In the genomic region with DNA sequence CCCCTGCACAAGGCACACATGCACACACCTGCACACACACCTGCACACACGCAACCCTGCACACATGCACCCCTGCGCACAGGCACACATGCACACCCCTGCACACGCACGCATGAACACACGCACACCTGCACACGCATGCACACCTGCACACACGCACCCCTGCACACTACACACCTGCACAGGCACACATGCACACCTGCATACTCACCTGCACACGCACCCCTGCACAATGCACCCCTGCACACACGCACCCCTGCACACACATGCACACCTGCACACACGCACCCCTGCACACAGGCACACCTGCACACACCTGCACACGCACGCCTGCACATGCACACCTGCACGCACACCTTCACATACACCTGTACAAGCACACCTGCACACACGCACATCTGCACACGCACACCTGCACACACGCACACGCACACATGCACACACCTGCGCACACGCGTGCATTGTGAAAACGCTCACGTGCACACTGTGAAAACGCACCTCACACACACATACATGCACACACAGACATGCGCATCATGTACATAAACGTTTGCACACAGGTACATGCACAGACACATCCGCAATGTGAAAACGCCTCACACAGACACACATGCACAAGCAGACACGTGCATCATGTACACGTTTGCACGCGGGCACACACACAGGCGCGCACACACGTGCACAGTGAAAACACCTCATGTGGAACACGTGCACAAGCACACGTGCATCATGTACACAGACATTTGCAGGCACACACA, we compare ENCODE assay signal across 33 cellular contexts. TPM values are rescaled to one million over a fixed set of nuclear protein-coding genes. Genes with fewer than 3 reads are reported as not detected.
"Had no signal": no experiment of that assay in that cellular context is flagged by ENCODE, and none has a peak within 500 bp of the region (broad histone marks: within the 10 kb centered on the region; RNA-seq: fewer than 3 reads in every experiment).

No MANE protein-coding gene starts in this region.

- H3K4me3 Mint-ChIP-seq: activated CD8-positive, alpha-beta memory T cell treated with anti-CD3 and anti-CD28 coated beads, Interleukin-2, amount 10 ng/mL, durations not matched to agents 7 days and 5 days; activated CD8-positive, alpha-beta T cell treated with anti-CD3 and anti-CD28 coated beads, Interleukin-2, amount 10 ng/mL, durations not matched to agents 7 days and 5 days; activated naive CD8-positive, alpha-beta T cell; immature natural killer cell; naive thymus-derived CD4-positive, alpha-beta T cell; T-helper 1 cell treated with Interleukin-12 subunit alpha and Interleukin-12 subunit beta and Interleukin-4 antibody, amounts not matched to agents 30 μg/mL and 1 μg/mL, for 36 hours had no signal

- DNase-seq: activated CD8-positive, alpha-beta memory T cell treated with anti-CD3 and anti-CD28 coated beads, Interleukin-2, amount 10 ng/mL, durations not matched to agents 7 days and 5 days; activated CD8-positive, alpha-beta T cell treated with anti-CD3 and anti-CD28 coated beads, Interleukin-2, amount 10 ng/mL, durations not matched to agents 7 days and 5 days; activated T-cell treated with anti-CD3 and anti-CD28 coated beads, Interleukin-2, amount 50 U/mL, for 48 hours; adrenal gland; aorta; body of pancreas; cerebellar nuclear complex; colonic mucosa; effector CD8-positive, alpha-beta T cell; erythroblast; gastrocnemius medialis; hippocampal formation; immature natural killer cell; kidney; left colon; mammary epithelial cell; midbrain; naive thymus-derived CD4-positive, alpha-beta T cell; posterior cingulate gyrus; spleen; stimulated activated naive CD4-positive, alpha-beta T cell; SW 1271; T-helper 9 cell; transverse colon; uterus had no signal

- H3K36me3 ChIP-seq: colonic mucosa, uterus had no signal

- H3K27ac ChIP-seq: adrenal gland, body of pancreas, cardiac muscle cell, colonic mucosa, gastrocnemius medialis, spleen, suprapubic skin, transverse colon, uterus had no signal

- H3K9me3 Mint-ChIP-seq: activated T-helper 2 cell treated with anti-CD3 and anti-CD28 coated beads, Interferon-gamma antibody, Interleukin-2, Interleukin-4, amounts not matched to agents 10 μg/mL and 5 μg/mL and 100 μg/mL, durations not matched to agents 14 hours and 24 hours and 36 hours; immature natural killer cell; T-helper 1 cell treated with Interleukin-12 subunit alpha and Interleukin-12 subunit beta and Interleukin-4 antibody, amounts not matched to agents 30 μg/mL and 1 μg/mL, for 36 hours had no signal

- FAIRE-seq: kidney, TTC549 had no signal

- H3K27ac Mint-ChIP-seq: activated CD8-positive, alpha-beta memory T cell treated with anti-CD3 and anti-CD28 coated beads, Interleukin-2, amount 10 ng/mL, durations not matched to agents 7 days and 5 days; activated CD8-positive, alpha-beta T cell treated with anti-CD3 and anti-CD28 coated beads, Interleukin-2, amount 10 ng/mL, durations not matched to agents 7 days and 5 days; activated naive CD8-positive, alpha-beta T cell; activated T-helper 2 cell treated with anti-CD3 and anti-CD28 coated beads, Interferon-gamma antibody, Interleukin-2, Interleukin-4, amounts not matched to agents 10 μg/mL and 5 μg/mL and 100 μg/mL, durations not matched to agents 14 hours and 24 hours and 36 hours; immature natural killer cell; T-helper 1 cell treated with Interleukin-12 subunit alpha and Interleukin-12 subunit beta and Interleukin-4 antibody, amounts not matched to agents 30 μg/mL and 1 μg/mL, for 36 hours had no signal

- H3K36me3 Mint-ChIP-seq: activated naive CD8-positive, alpha-beta T cell had no signal

- H3K27me3 ChIP-seq: adrenal gland, body of pancreas, cardiac muscle cell, colonic mucosa, gastrocnemius medialis, spleen, suprapubic skin, transverse colon, uterus had no signal

- ATAC-seq: activated CD8-positive, alpha-beta memory T cell treated with anti-CD3 and anti-CD28 coated beads, Interleukin-2, amount 10 ng/mL, durations not matched to agents 7 days and 5 days; activated CD8-positive, alpha-beta T cell treated with anti-CD3 and anti-CD28 coated beads, Interleukin-2, amount 10 ng/mL, durations not matched to agents 7 days and 5 days; body of pancreas; gastrocnemius medialis; left colon; naive thymus-derived CD4-positive, alpha-beta T cell; right cardiac atrium had no signal

- H3K4me3 ChIP-seq: adrenal gland, body of pancreas, cardiac muscle cell, colonic mucosa, gastrocnemius medialis, spleen, suprapubic skin, transverse colon, uterus had no signal

- H3K9me3 ChIP-seq: adrenal gland, body of pancreas, colonic mucosa, gastrocnemius medialis, spleen, suprapubic skin, transverse colon, uterus had no signal

- H3K27me3 Mint-ChIP-seq: activated CD8-positive, alpha-beta memory T cell treated with anti-CD3 and anti-CD28 coated beads, Interleukin-2, amount 10 ng/mL, durations not matched to agents 7 days and 5 days; activated naive CD8-positive, alpha-beta T cell; naive thymus-derived CD4-positive, alpha-beta T cell had no signal

RNA-seq across cellular contexts. Expression of a gene that starts 17.4 kb away (rescaled TPM):
- total RNA-seq: activated CD8-positive, alpha-beta T cell treated with anti-CD3 and anti-CD28 coated beads, Interleukin-2, amount 10 ng/mL, durations not matched to agents 7 days and 5 days; activated T-helper 2 cell treated with anti-CD3 and anti-CD28 coated beads, Interferon-gamma antibody, Interleukin-2, Interleukin-4, amounts not matched to agents 10 μg/mL and 5 μg/mL and 100 μg/mL, durations not matched to agents 14 hours and 24 hours and 36 hours; dermis microvascular lymphatic vessel endothelial cell had no signal
- polyA plus RNA-seq: immature natural killer cell had no signal
